Comparison of ENCODE assay signal across 1 cellular context in genomic region chr6:167552961-167553360, GRCh38.
TF ChIP-seq lines count a peak whose summit lies in the region.

No MANE protein-coding gene starts in this region.

TF ChIP-seq in HepG2, 621 proteins besides CTCF, POLR2A, EP300 and RAD21 (continued from another document and continues in another):
- TF ChIP-seq REST (IDR thresholded peaks at IDR 0.05; ENCODE audit: borderline replicate concordance in 1 of 2, low read depth in 1 of 2, low read length in 2 of 2) = no peak
- TF ChIP-seq TEF (CRISPR knock-in tag; IDR thresholded peaks at IDR 0.05) = no peak
- TF ChIP-seq MAFG (CRISPR knock-in tag; IDR thresholded peaks at IDR 0.05) = no peak
- TF ChIP-seq RFXAP (CRISPR knock-in tag; IDR thresholded peaks at IDR 0.05; ENCODE audit: borderline replicate concordance) = no peak
- TF ChIP-seq BRD4 (CRISPR knock-in tag; IDR thresholded peaks at IDR 0.05) = no peak
- no peak for TF ChIP-seq ARID2 (CRISPR knock-in tag; IDR thresholded peaks at IDR 0.05; ENCODE audit: borderline replicate concordance)
- TF ChIP-seq MZF1 (CRISPR knock-in tag; IDR thresholded peaks at IDR 0.05; ENCODE audit: borderline replicate concordance) = no peak
- no peak for TF ChIP-seq MED8 (CRISPR knock-in tag; IDR thresholded peaks at IDR 0.05; ENCODE audit: insufficient replicate concordance)
- no peak for TF ChIP-seq ZNF142 (CRISPR knock-in tag; IDR thresholded peaks at IDR 0.05)
- no peak for TF ChIP-seq ZNF451 (CRISPR knock-in tag; IDR thresholded peaks at IDR 0.05)
- TF ChIP-seq SMARCE1 (IDR thresholded peaks at IDR 0.05; ENCODE audit: borderline replicate concordance) = no peak
- TF ChIP-seq STAT5B (CRISPR knock-in tag; IDR thresholded peaks at IDR 0.05) = no peak
- TF ChIP-seq ZBTB25 (CRISPR knock-in tag; IDR thresholded peaks at IDR 0.05) = no peak
- TF ChIP-seq E2F5 (CRISPR knock-in tag; conservative IDR thresholded peaks at IDR 0.05) = no peak
- no peak for TF ChIP-seq ZFP37 (CRISPR knock-in tag; IDR thresholded peaks at IDR 0.05; ENCODE audit: borderline replicate concordance)
- TF ChIP-seq ZNF704 (CRISPR knock-in tag; IDR thresholded peaks at IDR 0.05; ENCODE audit: borderline replicate concordance) = no peak
- TF ChIP-seq ARID4A (CRISPR knock-in tag; IDR thresholded peaks at IDR 0.05; ENCODE audit: borderline replicate concordance) = no peak
- no peak for TF ChIP-seq ZNF776 (CRISPR knock-in tag; IDR thresholded peaks at IDR 0.05)
- no peak for TF ChIP-seq MTA1 (CRISPR knock-in tag; IDR thresholded peaks at IDR 0.05; ENCODE audit: borderline replicate concordance)
- no peak for TF ChIP-seq PBX2 (CRISPR knock-in tag; IDR thresholded peaks at IDR 0.05)
- TF ChIP-seq HNF4A (CRISPR knock-in tag; IDR thresholded peaks at IDR 0.05) = peak; percentile 63
- no peak for TF ChIP-seq ZMAT3 (CRISPR knock-in tag; conservative IDR thresholded peaks at IDR 0.05)
- TF ChIP-seq ZBTB34 (CRISPR knock-in tag; IDR thresholded peaks at IDR 0.05) = no peak
- TF ChIP-seq SOX5 (CRISPR knock-in tag; IDR thresholded peaks at IDR 0.05; ENCODE audit: borderline replicate concordance) = 0 out of 2 replicates have a peak, but pooled peaks have one; percentile 24
- TF ChIP-seq ELK4 (CRISPR knock-in tag; IDR thresholded peaks at IDR 0.05; ENCODE audit: borderline replicate concordance) = no peak
- no peak; the same call in 1 of the 2 replicates for TF ChIP-seq PHF21A (CRISPR knock-in tag; IDR thresholded peaks at IDR 0.05)
- no peak for TF ChIP-seq ZBTB44 (CRISPR knock-in tag; IDR thresholded peaks at IDR 0.05)
- TF ChIP-seq ZSCAN31 (CRISPR knock-in tag; IDR thresholded peaks at IDR 0.05; ENCODE audit: low read depth) = no peak
- no peak for TF ChIP-seq MLLT10 (CRISPR knock-in tag; IDR thresholded peaks at IDR 0.05)
- no peak for TF ChIP-seq HNRNPLL (IDR thresholded peaks at IDR 0.05; ENCODE audit: low read depth, low read length, poor library complexity, severe bottlenecking)
- TF ChIP-seq ZNF34 (CRISPR knock-in tag; IDR thresholded peaks at IDR 0.05; ENCODE audit: borderline replicate concordance) = no peak
- TF ChIP-seq MTF1 (CRISPR knock-in tag; IDR thresholded peaks at IDR 0.05) = no peak
- TF ChIP-seq ZNF644 (CRISPR knock-in tag; IDR thresholded peaks at IDR 0.05; ENCODE audit: low read depth) = 0 out of 2 replicates have a peak, but pooled peaks have one; percentile 25
